Comparison of ENCODE assay signal across 30 cellular contexts in the genomic region with DNA sequence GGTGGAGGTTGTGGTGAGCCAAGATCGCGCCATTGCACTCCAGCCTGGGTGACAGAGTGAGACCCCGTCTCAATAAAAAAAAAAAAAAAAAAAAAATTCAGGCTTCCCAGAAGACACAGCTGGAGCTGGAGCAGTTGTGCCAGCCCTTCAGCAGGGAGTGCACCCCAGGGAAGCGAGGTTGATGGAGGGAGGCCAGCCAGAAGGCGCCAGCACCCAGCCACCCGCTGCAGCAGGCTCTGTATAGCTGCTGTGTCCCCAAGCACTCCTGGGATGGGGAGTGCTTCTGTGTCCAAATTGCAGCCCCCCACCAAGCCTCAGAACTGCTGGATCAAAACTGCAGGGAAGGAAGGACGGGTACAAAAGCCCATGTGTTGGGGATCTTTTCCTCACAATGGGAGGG. TPM values are rescaled to one million over a fixed set of nuclear protein-coding genes. Genes with fewer than 3 reads are reported as not detected.
DNase-seq lines count a peak whose midpoint lies in the region; FAIRE-seq and TF ChIP-seq lines count a peak whose summit lies in the region.
"Had no signal": no experiment of that assay in that cellular context is flagged by ENCODE, and none has a peak within 500 bp of the region (broad histone marks: within the 10 kb centered on the region; RNA-seq: fewer than 3 reads in every experiment).

No MANE protein-coding gene starts in this region.

- TF ChIP-seq CTCF in HEK293 (tag by site-specific recombination; IDR thresholded peaks at IDR 0.05) (no peak), glutamatergic neuron (IDR thresholded peaks at IDR 0.05; ENCODE audit: partially characterized antibody, unreplicated experiment) (no peak)

- peaks cover under 1% of the 10 kb centered on the region for H3K9me3 Mint-ChIP-seq in glutamatergic neuron (ENCODE audit: unreplicated experiment)
- H3K9me3 Mint-ChIP-seq: CD8-positive, alpha-beta T cell had no signal

- no peaks in the 10 kb centered on the region for H3K36me3 ChIP-seq in HEK293 (ENCODE audit: control insufficient read depth in 2 of 2, insufficient read depth in 1 of 2, low read length in 2 of 2)
- H3K36me3 ChIP-seq: BLaER1 treated with 17β-estradiol and CSF1 and Interleukin-3, amounts not matched to agents 10 nM and 100 nM; SJCRH30 had no signal

- no peak for FAIRE-seq in H54 (lab: Jason Lieb, UNC)
- FAIRE-seq: A204.1, GM12878 had no signal

- POLR2A ChIA-PET in HEK293 (lab: Yijun Ruan, JAX) = interaction anchor here (0.6 kb wide), 1 partner anchor 17 kb away, joined by 3 read pairs; no protein-coding TSS in a partner anchor

- H3K36me3 Mint-ChIP-seq in glutamatergic neuron (ENCODE audit: unreplicated experiment) = no peaks in the 10 kb centered on the region
- H3K36me3 Mint-ChIP-seq: CD8-positive, alpha-beta T cell had no signal

- H3K27ac ChIP-seq in HEK293 (ENCODE audit: extremely low read depth, low read depth, low read length) (no peak overlapping the region), angular gyrus (ENCODE audit: low read depth, low read length) (peak overlapping the region; percentile 84), substantia nigra (ENCODE audit: low read depth, low read length, poor library complexity, severe bottlenecking) (peak overlapping the region; percentile 83)
- H3K27ac ChIP-seq: BLaER1 treated with 17β-estradiol and CSF1 and Interleukin-3, amounts not matched to agents 10 nM and 100 nM; KMS-11; SJCRH30 had no signal

- H3K27ac Mint-ChIP-seq in glutamatergic neuron (ENCODE audit: unreplicated experiment) = no peak overlapping the region
- H3K27ac Mint-ChIP-seq: CD8-positive, alpha-beta T cell had no signal

- H3K4me1 ChIP-seq in HEK293 (ENCODE audit: control insufficient read depth, insufficient read depth, low read length) = no peaks in the 10 kb centered on the region
- H3K4me1 ChIP-seq: BLaER1 treated with 17β-estradiol and CSF1 and Interleukin-3, amounts not matched to agents 10 nM and 100 nM; SJCRH30 had no signal

- no peak for TF ChIP-seq POLR2A in H54 (IDR thresholded peaks at IDR 0.05; ENCODE audit: low read depth, low read length)

- H3K9me3 ChIP-seq in HEK293 (ENCODE audit: control insufficient read depth, insufficient read depth, low read depth, low read length) = no peaks in the 10 kb centered on the region
- H3K9me3 ChIP-seq: BLaER1 treated with 17β-estradiol and CSF1 and Interleukin-3, amounts not matched to agents 10 nM and 100 nM; SJCRH30 had no signal

- no peak overlapping the region for H3K4me3 Mint-ChIP-seq in glutamatergic neuron (ENCODE audit: unreplicated experiment)
- H3K4me3 Mint-ChIP-seq: CD8-positive, alpha-beta T cell had no signal

- no peaks in the 10 kb centered on the region for H3K4me1 Mint-ChIP-seq in glutamatergic neuron (ENCODE audit: low read depth, unreplicated experiment)

- peaks cover 3% of the 10 kb centered on the region for H3K27me3 Mint-ChIP-seq in glutamatergic neuron (ENCODE audit: unreplicated experiment)

- CTCF ChIA-PET in HEK293 (lab: Yijun Ruan, JAX) = no interaction called here

- H3K4me3 ChIP-seq in HEK293 (ENCODE audit: low read depth, low read length) = no peak overlapping the region
- H3K4me3 ChIP-seq: BLaER1 treated with 17β-estradiol and CSF1 and Interleukin-3, amounts not matched to agents 10 nM and 100 nM; GM12878; SJCRH30 had no signal

- DNase-seq in islet precursor cell (peak; percentile 35), substantia nigra (lab: John Stamatoyannopoulos, UW) (peak in 22 of 49 donors; percentile 30 to 75 (median 46)), glutamatergic neuron (no peak), H54 (ENCODE audit: insufficient read length, low spot score) (no peak), NCI-H2227 treated with DMSO at 0.1 percent for 48 hours (lab: John Stamatoyannopoulos, UW) (no peak), SK-N-DZ (ENCODE audit: low spot score) (no peak)
- DNase-seq: CD8-positive, alpha-beta T cell; DMS 273 treated with DMSO at 0.1 percent for 48 hours; DMS79; EL; GDM1; GOT3; HCEC 1CT; IMR-90; MM.1S; NCI-H1417 treated with DMSO at 0.1 percent for 48 hours; NCI-H1694 treated with DMSO at 0.1 percent for 48 hours; NCI-H2081; NCI-H2171; NCI-H345; NCI-H524; NCI-H774; PC-3; SJCRH30 had no signal

TF ChIP-seq in HEK293, 187 proteins besides CTCF, POLR2A, EP300 and RAD21:
- TF ChIP-seq ZIC2 (tag by site-specific recombination; IDR thresholded peaks at IDR 0.05) = peak; percentile 68
- TF ChIP-seq ZSCAN30 (tag by site-specific recombination; IDR thresholded peaks at IDR 0.05) = no peak
- no peak for TF ChIP-seq ZNF23 (tag by site-specific recombination; IDR thresholded peaks at IDR 0.05; ENCODE audit: borderline replicate concordance)

RNA-seq across cellular contexts. Expression of a gene that starts 47.8 kb away (rescaled TPM):
- 3.3 TPM for total RNA-seq in glutamatergic neuron (ENCODE audit: unreplicated experiment)
- polyA plus RNA-seq in SK-N-DZ (2014; cell fraction: cytosol; rRNA removed) = not detected in 2 replicates
- polyA plus RNA-seq in SK-N-DZ (2014; cell fraction: nucleus; rRNA removed) = not detected in 2 replicates
- polyA plus RNA-seq: GM12878, IMR-90 had no signal
